Comparison of ENCODE assay signal across 1 cellular context in the genomic region with DNA sequence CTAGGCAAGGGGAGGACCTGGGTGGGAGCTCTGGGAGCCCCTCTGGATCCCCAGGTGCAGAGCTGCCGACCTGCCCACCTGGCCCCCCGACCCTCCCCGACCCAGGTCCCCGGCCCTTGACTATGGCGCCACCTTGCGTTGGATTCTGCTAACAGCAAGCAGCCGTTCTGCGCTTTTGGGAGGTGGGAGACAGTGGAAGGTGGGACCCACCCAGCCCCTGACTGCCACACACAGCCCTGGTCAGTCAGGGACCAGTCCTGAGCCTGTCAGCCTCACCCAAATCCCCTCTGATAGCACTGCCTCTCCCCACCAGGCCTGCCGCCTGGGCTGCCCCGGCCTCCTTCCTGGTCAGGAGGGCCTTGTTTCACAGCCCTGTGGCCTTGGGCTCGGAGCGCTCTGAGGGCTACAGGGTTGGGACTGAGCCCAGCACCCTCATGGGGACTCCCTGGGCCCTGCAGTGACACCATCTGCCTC.
A peak's percentile ranks its signal among the peaks of the same experiment; 100 is the strongest.
TF ChIP-seq lines count a peak whose summit lies in the region.

No MANE protein-coding gene starts in this region.

TF ChIP-seq in HepG2, 621 proteins besides CTCF, POLR2A, EP300 and RAD21 (continued from another document):
- TF ChIP-seq, protein P1, sequence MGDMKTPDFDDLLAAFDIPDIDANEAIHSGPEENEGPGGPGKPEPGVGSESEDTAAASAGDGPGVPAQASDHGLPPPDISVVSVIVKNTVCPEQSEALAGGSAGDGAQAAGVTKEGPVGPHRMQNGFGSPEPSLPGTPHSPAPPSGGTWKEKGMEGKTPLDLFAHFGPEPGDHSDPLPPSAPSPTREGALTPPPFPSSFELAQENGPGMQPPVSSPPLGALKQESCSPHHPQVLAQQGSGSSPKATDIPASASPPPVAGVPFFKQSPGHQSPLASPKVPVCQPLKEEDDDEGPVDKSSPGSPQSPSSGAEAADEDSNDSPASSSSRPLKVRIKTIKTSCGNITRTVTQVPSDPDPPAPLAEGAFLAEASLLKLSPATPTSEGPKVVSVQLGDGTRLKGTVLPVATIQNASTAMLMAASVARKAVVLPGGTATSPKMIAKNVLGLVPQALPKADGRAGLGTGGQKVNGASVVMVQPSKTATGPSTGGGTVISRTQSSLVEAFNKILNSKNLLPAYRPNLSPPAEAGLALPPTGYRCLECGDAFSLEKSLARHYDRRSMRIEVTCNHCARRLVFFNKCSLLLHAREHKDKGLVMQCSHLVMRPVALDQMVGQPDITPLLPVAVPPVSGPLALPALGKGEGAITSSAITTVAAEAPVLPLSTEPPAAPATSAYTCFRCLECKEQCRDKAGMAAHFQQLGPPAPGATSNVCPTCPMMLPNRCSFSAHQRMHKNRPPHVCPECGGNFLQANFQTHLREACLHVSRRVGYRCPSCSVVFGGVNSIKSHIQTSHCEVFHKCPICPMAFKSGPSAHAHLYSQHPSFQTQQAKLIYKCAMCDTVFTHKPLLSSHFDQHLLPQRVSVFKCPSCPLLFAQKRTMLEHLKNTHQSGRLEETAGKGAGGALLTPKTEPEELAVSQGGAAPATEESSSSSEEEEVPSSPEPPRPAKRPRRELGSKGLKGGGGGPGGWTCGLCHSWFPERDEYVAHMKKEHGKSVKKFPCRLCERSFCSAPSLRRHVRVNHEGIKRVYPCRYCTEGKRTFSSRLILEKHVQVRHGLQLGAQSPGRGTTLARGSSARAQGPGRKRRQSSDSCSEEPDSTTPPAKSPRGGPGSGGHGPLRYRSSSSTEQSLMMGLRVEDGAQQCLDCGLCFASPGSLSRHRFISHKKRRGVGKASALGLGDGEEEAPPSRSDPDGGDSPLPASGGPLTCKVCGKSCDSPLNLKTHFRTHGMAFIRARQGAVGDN (CRISPR knock-in tag; IDR thresholded peaks at IDR 0.05), result 0 out of 2 replicates have a peak, but pooled peaks have one; percentile 23
- no peak for TF ChIP-seq RBAK (CRISPR knock-in tag; IDR thresholded peaks at IDR 0.05)
- TF ChIP-seq, protein P2, sequence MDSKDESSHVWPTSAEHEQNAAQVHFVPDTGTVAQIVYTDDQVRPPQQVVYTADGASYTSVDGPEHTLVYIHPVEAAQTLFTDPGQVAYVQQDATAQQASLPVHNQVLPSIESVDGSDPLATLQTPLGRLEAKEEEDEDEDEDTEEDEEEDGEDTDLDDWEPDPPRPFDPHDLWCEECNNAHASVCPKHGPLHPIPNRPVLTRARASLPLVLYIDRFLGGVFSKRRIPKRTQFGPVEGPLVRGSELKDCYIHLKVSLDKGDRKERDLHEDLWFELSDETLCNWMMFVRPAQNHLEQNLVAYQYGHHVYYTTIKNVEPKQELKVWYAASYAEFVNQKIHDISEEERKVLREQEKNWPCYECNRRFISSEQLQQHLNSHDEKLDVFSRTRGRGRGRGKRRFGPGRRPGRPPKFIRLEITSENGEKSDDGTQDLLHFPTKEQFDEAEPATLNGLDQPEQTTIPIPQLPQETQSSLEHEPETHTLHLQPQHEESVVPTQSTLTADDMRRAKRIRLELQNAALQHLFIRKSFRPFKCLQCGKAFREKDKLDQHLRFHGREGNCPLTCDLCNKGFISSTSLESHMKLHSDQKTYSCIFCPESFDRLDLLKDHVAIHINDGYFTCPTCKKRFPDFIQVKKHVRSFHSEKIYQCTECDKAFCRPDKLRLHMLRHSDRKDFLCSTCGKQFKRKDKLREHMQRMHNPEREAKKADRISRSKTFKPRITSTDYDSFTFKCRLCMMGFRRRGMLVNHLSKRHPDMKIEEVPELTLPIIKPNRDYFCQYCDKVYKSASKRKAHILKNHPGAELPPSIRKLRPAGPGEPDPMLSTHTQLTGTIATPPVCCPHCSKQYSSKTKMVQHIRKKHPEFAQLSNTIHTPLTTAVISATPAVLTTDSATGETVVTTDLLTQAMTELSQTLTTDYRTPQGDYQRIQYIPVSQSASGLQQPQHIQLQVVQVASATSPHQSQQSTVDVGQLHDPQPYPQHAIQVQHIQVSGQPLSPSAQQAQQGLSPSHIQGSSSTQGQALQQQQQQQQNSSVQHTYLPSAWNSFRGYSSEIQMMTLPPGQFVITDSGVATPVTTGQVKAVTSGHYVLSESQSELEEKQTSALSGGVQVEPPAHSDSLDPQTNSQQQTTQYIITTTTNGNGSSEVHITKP (CRISPR knock-in tag; IDR thresholded peaks at IDR 0.05; ENCODE audit: low read depth), result no peak
- no peak for TF ChIP-seq ZNF572 (CRISPR knock-in tag; IDR thresholded peaks at IDR 0.05)
- TF ChIP-seq, protein P3, sequence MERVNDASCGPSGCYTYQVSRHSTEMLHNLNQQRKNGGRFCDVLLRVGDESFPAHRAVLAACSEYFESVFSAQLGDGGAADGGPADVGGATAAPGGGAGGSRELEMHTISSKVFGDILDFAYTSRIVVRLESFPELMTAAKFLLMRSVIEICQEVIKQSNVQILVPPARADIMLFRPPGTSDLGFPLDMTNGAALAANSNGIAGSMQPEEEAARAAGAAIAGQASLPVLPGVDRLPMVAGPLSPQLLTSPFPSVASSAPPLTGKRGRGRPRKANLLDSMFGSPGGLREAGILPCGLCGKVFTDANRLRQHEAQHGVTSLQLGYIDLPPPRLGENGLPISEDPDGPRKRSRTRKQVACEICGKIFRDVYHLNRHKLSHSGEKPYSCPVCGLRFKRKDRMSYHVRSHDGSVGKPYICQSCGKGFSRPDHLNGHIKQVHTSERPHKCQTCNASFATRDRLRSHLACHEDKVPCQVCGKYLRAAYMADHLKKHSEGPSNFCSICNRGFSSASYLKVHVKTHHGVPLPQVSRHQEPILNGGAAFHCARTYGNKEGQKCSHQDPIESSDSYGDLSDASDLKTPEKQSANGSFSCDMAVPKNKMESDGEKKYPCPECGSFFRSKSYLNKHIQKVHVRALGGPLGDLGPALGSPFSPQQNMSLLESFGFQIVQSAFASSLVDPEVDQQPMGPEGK (CRISPR knock-in tag; IDR thresholded peaks at IDR 0.05), result peak; percentile 23; the same call in 1 of the 2 replicates
- peak; percentile 28; the same call in 1 of the 2 replicates for TF ChIP-seq GABPB1 (CRISPR knock-in tag; IDR thresholded peaks at IDR 0.05)
- peak; percentile 24; the same call in 1 of the 2 replicates for TF ChIP-seq SMC3 (IDR thresholded peaks at IDR 0.05; ENCODE audit: low read length)
- TF ChIP-seq ZBTB7B (CRISPR knock-in tag; IDR thresholded peaks at IDR 0.05), result peak; percentile 40; the same call in 1 of the 2 replicates
- 0 out of 2 replicates have a peak, but pooled peaks have one; percentile 29 for TF ChIP-seq ZNF350 (CRISPR knock-in tag; IDR thresholded peaks at IDR 0.05; ENCODE audit: borderline replicate concordance, low read depth)
- no peak for TF ChIP-seq ZBTB42 (CRISPR knock-in tag; IDR thresholded peaks at IDR 0.05)
